1 cellular context compared by ENCODE assay signal in genomic region chr9:126472931-126473330, GRCh38.
TF ChIP-seq lines count a peak whose summit lies in the region.

No MANE protein-coding gene starts in this region.

TF ChIP-seq in H1, 55 proteins besides CTCF, POLR2A, EP300 and RAD21 (continued from another document):
- TF ChIP-seq ATF2 (IDR thresholded peaks at IDR 0.05; ENCODE audit: low read length) (no peak), CBX8 (IDR thresholded peaks at IDR 0.05; ENCODE audit: borderline replicate concordance, low read depth, low read length) (no peak)
